8 cellular contexts compared by ENCODE assay signal in genomic region chr7:69738396-69738889, GRCh38.
DNase-seq lines count a peak whose midpoint lies in the region; ATAC-seq and TF ChIP-seq lines count a peak whose summit lies in the region.

No MANE protein-coding gene starts in this region.

- H2AFZ ChIP-seq in neuronal stem cell (ENCODE audit: low read length) = no peak overlapping the region

- no peak overlapping the region for H2BK120ac ChIP-seq in neuronal stem cell (ENCODE audit: low read depth, low read length)

- H3K4ac ChIP-seq in neuronal stem cell (ENCODE audit: low read length) = no peak overlapping the region

- no peak overlapping the region for H2BK12ac ChIP-seq in neuronal stem cell (ENCODE audit: low read length)

- H3K4me1 Mint-ChIP-seq in stimulated activated naive CD8-positive, alpha-beta T cell treated with anti-CD3 and anti-CD28 coated beads, Interleukin-15, amount 100 ng/mL, for 72 hours = peaks cover 22% of the 10 kb centered on the region
- peaks cover 0 to 6% (median 0%) of the 10 kb centered on the region in 3 donors for H3K4me1 Mint-ChIP-seq in T-cell

- WGBS in neuronal stem cell (ENCODE audit: extremely low coverage in 2 of 2, insufficient read length in 2 of 2, insufficient replicate concordance in 1 of 2), 2 donors = no CpG with 5 or more reads among the region's 4 CpGs

- peak; percentile 61 for ATAC-seq in GM18868 (IDR thresholded peaks at IDR 0.05; ENCODE audit: unreplicated experiment)
- peak; percentile 73 for ATAC-seq in HG02623 (IDR thresholded peaks at IDR 0.05; ENCODE audit: unreplicated experiment)
- no peak for ATAC-seq in stimulated activated naive CD8-positive, alpha-beta T cell treated with anti-CD3 and anti-CD28 coated beads, Interleukin-15, amount 100 ng/mL, for 72 hours
- no peak for ATAC-seq in T-cell (replicated peaks in 1 of 4)

- peaks cover 24 to 31% of the 10 kb centered on the region in 2 donors for H3K4me1 ChIP-seq in neuronal stem cell (ENCODE audit: control insufficient read depth in 2 of 2, insufficient read depth in 1 of 2, low read depth in 1 of 2, low read length in 2 of 2)

- H2BK15ac ChIP-seq in neuronal stem cell (ENCODE audit: low read length) = no peak overlapping the region

- H3K4me3 Mint-ChIP-seq in stimulated activated naive CD8-positive, alpha-beta T cell treated with anti-CD3 and anti-CD28 coated beads, Interleukin-15, amount 100 ng/mL, for 72 hours = no peak overlapping the region
- H3K4me3 Mint-ChIP-seq in T-cell = no peak overlapping the region

- H2AK5ac ChIP-seq in neuronal stem cell (ENCODE audit: low read depth, low read length) = no peak overlapping the region

- no peaks in the 10 kb centered on the region for H3K9me3 ChIP-seq in neuronal stem cell (replicated peaks in 1 of 2; ENCODE audit: control insufficient read depth in 2 of 2, insufficient read depth in 1 of 2, low read depth in 1 of 2, low read length in 2 of 2)

- no peak for TF ChIP-seq CTCF in RWPE1 (conservative IDR thresholded peaks at IDR 0.05; ENCODE audit: low read depth)

- no peaks in the 10 kb centered on the region for H3K27me3 Mint-ChIP-seq in stimulated activated naive CD8-positive, alpha-beta T cell treated with anti-CD3 and anti-CD28 coated beads, Interleukin-15, amount 100 ng/mL, for 72 hours
- H3K27me3 Mint-ChIP-seq in T-cell = peaks cover 0 to 3% of the 10 kb centered on the region in 2 donors

- no peaks in the 10 kb centered on the region for H3K79me1 ChIP-seq in neuronal stem cell (ENCODE audit: low read depth, low read length)

- DNase-seq in NCI-H2227 (lab: John Stamatoyannopoulos, UW; ENCODE audit: unreplicated experiment) (peak; percentile 76), neuronal stem cell (ENCODE audit: low spot score) (peak; percentile 39), T-cell (no peak), NCI-H774 (lab: John Stamatoyannopoulos, UW) (no peak), RWPE1 (ENCODE audit: low spot score) (no peak)
- DNase-seq in stimulated activated naive CD8-positive, alpha-beta T cell treated with anti-CD3 and anti-CD28 coated beads, Interleukin-15, amount 100 ng/mL, for 72 hours = no peak

- no peak overlapping the region for H3K14ac ChIP-seq in neuronal stem cell (ENCODE audit: low read length)

- no peaks in the 10 kb centered on the region for H3K36me3 ChIP-seq in neuronal stem cell (replicated peaks in 1 of 2; ENCODE audit: control insufficient read depth in 2 of 2, insufficient read depth in 2 of 2, low read length in 2 of 2)

- CTCF ChIA-PET in T-cell (lab: Charles Lee) = interaction anchor here in 1 of 2 donors (0.6 kb wide), 1 partner anchor 10 kb away, joined by 3 read pairs; no protein-coding TSS in a partner anchor
- CTCF ChIA-PET in RWPE1 (lab: Yijun Ruan, JAX) = no interaction called here

- no peak overlapping the region for H2BK5ac ChIP-seq in neuronal stem cell (ENCODE audit: low read length)

- no peak overlapping the region for H3K4me3 ChIP-seq in neuronal stem cell (ENCODE audit: low read length in 2 of 2)

- POLR2A ChIA-PET in T-cell (lab: Charles Lee) (no interaction called here), RWPE1 (lab: Yijun Ruan, JAX; ENCODE audit: low non-redundant PET) (no interaction called here)

- no peak overlapping the region for H4K91ac ChIP-seq in neuronal stem cell (ENCODE audit: low read depth, low read length, poor library complexity)

- H4K8ac ChIP-seq in neuronal stem cell (ENCODE audit: low read depth, low read length) = no peak overlapping the region

- no peak overlapping the region for H3K18ac ChIP-seq in neuronal stem cell (ENCODE audit: low read length)

- no peaks in the 10 kb centered on the region for H3K9me3 Mint-ChIP-seq in stimulated activated naive CD8-positive, alpha-beta T cell treated with anti-CD3 and anti-CD28 coated beads, Interleukin-15, amount 100 ng/mL, for 72 hours
- peaks cover 0 to 3% (median 0%) of the 10 kb centered on the region in 3 donors for H3K9me3 Mint-ChIP-seq in T-cell

- H3K27ac Mint-ChIP-seq in stimulated activated naive CD8-positive, alpha-beta T cell treated with anti-CD3 and anti-CD28 coated beads, Interleukin-15, amount 100 ng/mL, for 72 hours = peak overlapping the region in 1 of 2 donors; percentile 11
- H3K27ac Mint-ChIP-seq in T-cell = no peak overlapping the region

- H3K4me2 ChIP-seq in neuronal stem cell (ENCODE audit: insufficient read depth, low read length, poor library complexity, severe bottlenecking) = no peak overlapping the region

- no peaks in the 10 kb centered on the region for H3K36me3 Mint-ChIP-seq in T-cell

- no peak overlapping the region for H3K9ac ChIP-seq in neuronal stem cell (ENCODE audit: low read depth, low read length, poor library complexity)

- H3K27ac ChIP-seq in neuronal stem cell (replicated peaks; ENCODE audit: low read length) (peak overlapping the region; percentile 38), RWPE1 (no peak overlapping the region)

- H3K23ac ChIP-seq in neuronal stem cell (ENCODE audit: low read depth, low read length, poor library complexity) = no peak overlapping the region

- no peaks in the 10 kb centered on the region for H3K27me3 ChIP-seq in neuronal stem cell (ENCODE audit: control insufficient read depth in 3 of 3, insufficient read depth in 3 of 3, low read depth in 1 of 3, low read length in 3 of 3)

Comparison
In these comparisons a context has a peak if more than half of its experiments do, and no peak if none do; other contexts are left out.
1. ATAC-seq: peak in GM18868 (single experiment) and HG02623 (single experiment); none in stimulated activated naive CD8-positive, alpha-beta T cell treated with anti-CD3 and anti-CD28 coated beads, Interleukin-15, amount 100 ng/mL, for 72 hours (single experiment) and T-cell (0 of 4).
2. DNase-seq: peak in NCI-H2227 (single experiment) and neuronal stem cell (single experiment); none in stimulated activated naive CD8-positive, alpha-beta T cell treated with anti-CD3 and anti-CD28 coated beads, Interleukin-15, amount 100 ng/mL, for 72 hours (0 of 2), T-cell (0 of 34), NCI-H774 (single experiment) and RWPE1 (single experiment).